ENCODE assay signal across 9 cellular contexts in genomic region chr10:11533328-11533781, GRCh38.
DNase-seq lines count a peak whose midpoint lies in the region; ATAC-seq and TF ChIP-seq lines count a peak whose summit lies in the region.
"Had no signal": no experiment of that assay in that cellular context is flagged by ENCODE, and none has a peak within 500 bp of the region (broad histone marks: within the 10 kb centered on the region; RNA-seq: fewer than 3 reads in every experiment).

No MANE protein-coding gene starts in this region.

- no peak overlapping the region for H3K18ac ChIP-seq in mesendoderm (ENCODE audit: low read length)

- no peak for TF ChIP-seq CTCF in CD4-positive, alpha-beta T cell (IDR thresholded peaks at IDR 0.05)

- H2AK5ac ChIP-seq in mesendoderm (ENCODE audit: low read length): no peak overlapping the region

- no peak for DNase-seq in CD4-positive, alpha-beta T cell
- DNase-seq in KBM-7: peak; percentile 33
- peak; percentile 15 for DNase-seq in cerebellar cortex (ENCODE audit: low spot score)
- DNase-seq in mesendoderm: peak; percentile 65
- DNase-seq in activated CD4-positive, CD25-positive, alpha-beta regulatory T cell (lab: John Stamatoyannopoulos, UW): no peak
- no peak for DNase-seq in NCI-H510A treated with DMSO at 0.1 percent for 48 hours (lab: John Stamatoyannopoulos, UW)
- no peak for DNase-seq in head of caudate nucleus
- DNase-seq: activated naive CD4-positive, alpha-beta T cell treated with Interleukin-2 at 50 U/mL for 16 hours had no signal

- peaks cover 3% of the 10 kb centered on the region for H3K79me2 ChIP-seq in mesendoderm (ENCODE audit: control insufficient read depth, insufficient read depth, low read length)

- H3K4me3 Mint-ChIP-seq in CD4-positive, alpha-beta T cell: no peak overlapping the region

- H3K36me3 ChIP-seq in mesendoderm (ENCODE audit: control insufficient read depth, insufficient read depth, low read length): no peaks in the 10 kb centered on the region

- CTCF ChIA-PET in CD4-positive, alpha-beta T cell (lab: Charles Lee): interaction anchor here (0.7 to 2.0 kb wide), 2 partner anchors 10 to 11 kb away, joined by 5 read pairs; no protein-coding TSS in a partner anchor

- H3K36me3 Mint-ChIP-seq in CD4-positive, alpha-beta T cell (ENCODE audit: low read depth): no peaks in the 10 kb centered on the region

- POLR2A ChIA-PET in CD4-positive, alpha-beta T cell (lab: Charles Lee): interaction anchor here (1.5 kb wide), 1 partner anchor 36 kb away, joined by 4 read pairs; no protein-coding TSS in a partner anchor

- in situ Hi-C loops in KBM-7 (cut with MboI; ENCODE audit: low pct_unique_long_range_greater_than_20kb, low sequenced_read_pairs): no loop called here

- H3K4me2 ChIP-seq in mesendoderm (ENCODE audit: low read length): no peak overlapping the region

- H3K9ac ChIP-seq in mesendoderm (ENCODE audit: low read length): no peak overlapping the region

- no peak overlapping the region for H2BK120ac ChIP-seq in mesendoderm (ENCODE audit: low read depth, low read length)

- H3K4ac ChIP-seq in mesendoderm (ENCODE audit: low read depth, low read length): no peak overlapping the region

- H4K5ac ChIP-seq in mesendoderm (ENCODE audit: low read length): no peak overlapping the region

- intact Hi-C loops in CD4-positive, alpha-beta T cell (cut with DNase I, micrococcal nuclease): loop anchor here (2.0 to 5.0 kb wide), 2 partner anchors 69 to 79 kb away; no protein-coding TSS in a partner anchor
- intact Hi-C loops in head of caudate nucleus (cut with DNase I): no loop called here

- no peak overlapping the region for H3K23ac ChIP-seq in mesendoderm (ENCODE audit: low read length)

- peaks cover 13% of the 10 kb centered on the region for H3K79me1 ChIP-seq in mesendoderm (ENCODE audit: low read length)

- H3K27ac ChIP-seq in CD4-positive, alpha-beta T cell (ENCODE audit: low read depth, low read length): no peak overlapping the region
- H3K27ac ChIP-seq in mesendoderm (ENCODE audit: low read depth, low read length): no peak overlapping the region

- H2BK15ac ChIP-seq in mesendoderm (replicated peaks; ENCODE audit: low read depth): no peak overlapping the region

- peaks cover 6% of the 10 kb centered on the region for H3K4me1 ChIP-seq in mesendoderm (ENCODE audit: control insufficient read depth, low read depth, low read length)

- no peak overlapping the region for H3K56ac ChIP-seq in mesendoderm (ENCODE audit: low read length)

- H3K4me3 ChIP-seq in mesendoderm (ENCODE audit: low read length): no peak overlapping the region

- no peaks in the 10 kb centered on the region for H3K27me3 ChIP-seq in CD4-positive, alpha-beta T cell (ENCODE audit: control insufficient read depth, insufficient read depth, low read length)
- no peaks in the 10 kb centered on the region for H3K27me3 ChIP-seq in mesendoderm (ENCODE audit: insufficient read depth, low read length, poor library complexity)

- H3K9me3 Mint-ChIP-seq in CD4-positive, alpha-beta T cell: no peaks in the 10 kb centered on the region

- no peaks in the 10 kb centered on the region for H3K27me3 Mint-ChIP-seq in CD4-positive, alpha-beta T cell

- no peak overlapping the region for H4K8ac ChIP-seq in mesendoderm (ENCODE audit: low read depth, low read length)

- no peak overlapping the region for H2BK5ac ChIP-seq in mesendoderm (ENCODE audit: low read length)

- H3K27ac Mint-ChIP-seq in CD4-positive, alpha-beta T cell: no peak overlapping the region

- H3K9me3 ChIP-seq in CD4-positive, alpha-beta T cell (ENCODE audit: control insufficient read depth, low read length): no peaks in the 10 kb centered on the region

- peaks cover 35% of the 10 kb centered on the region for H3K4me1 Mint-ChIP-seq in CD4-positive, alpha-beta T cell (ENCODE audit: low read depth)

- peak; percentile 24 for ATAC-seq in CD4-positive, alpha-beta T cell (ENCODE audit: poor library complexity)
- ATAC-seq in HG02973 (IDR thresholded peaks at IDR 0.05; ENCODE audit: unreplicated experiment): no peak

Comparison
In these comparisons a context has a peak if more than half of its experiments do, and no peak if none do; other contexts are left out.
1. DNase-seq: peak in KBM-7 (single experiment), cerebellar cortex (single experiment) and mesendoderm (single experiment); none in CD4-positive, alpha-beta T cell (0 of 10), activated CD4-positive, CD25-positive, alpha-beta regulatory T cell (0 of 4), NCI-H510A treated with DMSO at 0.1 percent for 48 hours (single experiment) and head of caudate nucleus (0 of 42).